ENCODE assay signal across 17 cellular contexts in genomic region chr5:166671818-166672217, GRCh38.
"Had no signal": no experiment of that assay in that cellular context is flagged by ENCODE, and none has a peak within 500 bp of the region (broad histone marks: within the 10 kb centered on the region; RNA-seq: fewer than 3 reads in every experiment).

No MANE protein-coding gene starts in this region.

- H3K27ac Mint-ChIP-seq: activated CD4-positive, alpha-beta T cell treated with anti-CD3 and anti-CD28 coated beads, Interleukin-2, amount 10 ng/mL, durations not matched to agents 24 days and 14 days; activated naive CD8-positive, alpha-beta T cell treated with anti-CD3 and anti-CD28 coated beads, Interleukin-2, amount 50 U/mL, for 24 hours; T-helper 2 cell treated with Interferon-gamma antibody and Interleukin-4, amounts not matched to agents 5 μg/mL and 100 μg/mL, for 36 hours had no signal

- H3K4me1 ChIP-seq: ascending aorta, spleen, stomach, testis, upper lobe of right lung had no signal

- H3K27ac ChIP-seq: ascending aorta, dorsolateral prefrontal cortex, hepatocyte, spleen, stomach, testis, upper lobe of right lung had no signal

- H2AFZ ChIP-seq: hepatocyte had no signal

- H3K4me3 ChIP-seq: ascending aorta, dorsolateral prefrontal cortex, hepatocyte, spleen, stomach, testis, upper lobe of right lung had no signal

- H3K36me3 ChIP-seq: ascending aorta, spleen, stomach, upper lobe of right lung had no signal

- H3K27me3 Mint-ChIP-seq: activated CD4-positive, alpha-beta T cell treated with anti-CD3 and anti-CD28 coated beads, Interleukin-2, amount 10 ng/mL, durations not matched to agents 24 days and 14 days; activated naive CD8-positive, alpha-beta T cell treated with anti-CD3 and anti-CD28 coated beads, Interleukin-2, amount 50 U/mL, for 24 hours had no signal

- H3K4me2 ChIP-seq: hepatocyte had no signal

- DNase-seq: activated CD4-positive, alpha-beta T cell treated with anti-CD3 and anti-CD28 coated beads, Interleukin-2, amount 10 ng/mL, durations not matched to agents 24 days and 14 days; activated CD4-positive, CD25-positive, alpha-beta regulatory T cell; activated CD8-positive, alpha-beta memory T cell treated with anti-CD3 and anti-CD28 coated beads for 24 hours; activated naive CD4-positive, alpha-beta T cell treated with Interleukin-2 at 50 U/mL for 16 hours; activated naive CD8-positive, alpha-beta T cell treated with anti-CD3 and anti-CD28 coated beads, Interleukin-2, amount 50 U/mL, for 24 hours; dorsolateral prefrontal cortex; erythroblast; spleen; stomach; SW 1271; testis; upper lobe of right lung had no signal

- ATAC-seq: activated naive CD8-positive, alpha-beta T cell treated with anti-CD3 and anti-CD28 coated beads, Interleukin-2, amount 50 U/mL, for 24 hours; sciatic nerve; upper lobe of right lung had no signal

- H3K4me3 Mint-ChIP-seq: activated CD4-positive, alpha-beta T cell treated with anti-CD3 and anti-CD28 coated beads, Interleukin-2, amount 10 ng/mL, durations not matched to agents 24 days and 14 days; activated naive CD8-positive, alpha-beta T cell treated with anti-CD3 and anti-CD28 coated beads, Interleukin-2, amount 50 U/mL, for 24 hours; neural crest cell; T-helper 2 cell treated with Interferon-gamma antibody and Interleukin-4, amounts not matched to agents 5 μg/mL and 100 μg/mL, for 36 hours had no signal

- H3K79me2 ChIP-seq: hepatocyte had no signal

- H3K4me1 Mint-ChIP-seq: activated CD4-positive, alpha-beta T cell treated with anti-CD3 and anti-CD28 coated beads, Interleukin-2, amount 10 ng/mL, durations not matched to agents 24 days and 14 days; activated naive CD8-positive, alpha-beta T cell treated with anti-CD3 and anti-CD28 coated beads, Interleukin-2, amount 50 U/mL, for 24 hours had no signal

- H3K9me3 ChIP-seq: ascending aorta, testis, upper lobe of right lung had no signal

- H3K27me3 ChIP-seq: ascending aorta, hepatocyte, spleen, stomach, testis, upper lobe of right lung had no signal
